Comparison of ENCODE assay signal across 13 cellular contexts in the genomic region with DNA sequence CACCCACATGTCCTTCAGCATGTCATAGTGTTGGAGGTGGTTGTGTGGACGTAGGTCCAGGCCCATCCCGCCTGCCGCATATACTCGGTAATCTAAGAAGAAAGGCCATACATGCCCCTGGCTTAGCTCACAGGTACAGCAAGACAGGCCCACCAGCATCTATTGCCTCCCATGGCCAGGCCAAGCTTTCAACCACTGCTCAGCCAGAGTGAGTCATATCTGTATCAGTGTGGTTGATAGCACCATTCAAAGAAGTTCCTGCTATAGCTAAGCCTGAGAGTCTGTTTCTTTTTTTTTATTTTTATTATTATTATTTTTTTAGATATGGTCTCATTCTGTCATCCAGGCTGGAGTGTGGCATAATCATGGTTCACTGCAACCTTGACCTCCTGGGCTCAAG. TPM values are rescaled to one million over a fixed set of nuclear protein-coding genes. Genes with fewer than 3 reads are reported as not detected.
DNase-seq lines count a peak whose midpoint lies in the region; ATAC-seq and TF ChIP-seq lines count a peak whose summit lies in the region.
"Had no signal": no experiment of that assay in that cellular context is flagged by ENCODE, and none has a peak within 500 bp of the region (broad histone marks: within the 10 kb centered on the region; RNA-seq: fewer than 3 reads in every experiment).

No MANE protein-coding gene starts in this region.

- H3K4me1 ChIP-seq in BE2C (no peaks in the 10 kb centered on the region), PC-9 (replicated peaks; ENCODE audit: insufficient read depth) (peaks cover 8% of the 10 kb centered on the region)

- no peaks in the 10 kb centered on the region for H3F3A ChIP-seq in PC-9 (ENCODE audit: insufficient read depth, low read depth)

- peaks cover 7% of the 10 kb centered on the region; the same call in 1 of the 2 replicates for H3K27me3 ChIP-seq in BE2C
- H3K27me3 ChIP-seq in PC-9 (ENCODE audit: insufficient read depth, low read depth), result peaks cover 10% of the 10 kb centered on the region

- BruUV-seq in PC-9 (replicated peaks; lab: Mats Ljungman, UMichigan), result no TSS peak

- H3K4me3 ChIP-seq in BE2C (ENCODE audit: low read depth, low read length), result no peak overlapping the region
- no peak overlapping the region for H3K4me3 ChIP-seq in PC-9
- H3K4me3 ChIP-seq: gastroesophageal sphincter, vagina had no signal

- no peak overlapping the region for H3K4me2 ChIP-seq in PC-9

- DNase-seq in activated naive CD4-positive, alpha-beta T cell treated with anti-CD3 and anti-CD28 coated beads, Interleukin-2, amount 50 U/mL, for 72 hours (ENCODE audit: low spot score in 2 of 2), result no peak
- DNase-seq in activated naive CD4-positive, alpha-beta T cell treated with Interleukin-2 at 50 U/mL for 16 hours, result no peak
- no peak for DNase-seq in stimulated activated naive CD8-positive, alpha-beta T cell treated with anti-CD3 and anti-CD28 coated beads, Interleukin-15, Interleukin-2, amounts not matched to agents 100 U/mL and 50 U/mL, for 24 hours
- DNase-seq in NCI-H69 (lab: John Stamatoyannopoulos, UW) (no peak), BE2C (no peak), PC-9 (no peak)
- DNase-seq: activated T-cell treated with anti-CD3 and anti-CD28 coated beads, Interleukin-2, amount 50 U/mL, for 48 hours; NCI-H2029 treated with DMSO at 0.1 percent for 48 hours had no signal

- CTCF ChIA-PET in PC-9 (lab: Charles Lee), result interaction anchor here (0.6 kb wide), 1 partner anchor 529 kb away, joined by 3 read pairs; no protein-coding TSS in a partner anchor

- no peaks in the 10 kb centered on the region for H3K9me3 ChIP-seq in BE2C
- H3K9me3 ChIP-seq in PC-9 (ENCODE audit: insufficient read depth, low read depth), result no peaks in the 10 kb centered on the region
- H3K9me3 ChIP-seq: gastroesophageal sphincter, vagina had no signal

- no peaks in the 10 kb centered on the region for H3K36me3 Mint-ChIP-seq in activated naive CD4-positive, alpha-beta T cell treated with anti-CD3 and anti-CD28 coated beads, Interleukin-2, amount 50 U/mL, for 72 hours

- H4K20me1 ChIP-seq in PC-9 (ENCODE audit: insufficient read depth), result no peaks in the 10 kb centered on the region

- H3K9me3 Mint-ChIP-seq in activated naive CD4-positive, alpha-beta T cell treated with anti-CD3 and anti-CD28 coated beads, Interleukin-2, amount 50 U/mL, for 72 hours, result no peaks in the 10 kb centered on the region

- intact Hi-C loops in PC-9 (cut with micrococcal nuclease; ENCODE audit: unreplicated experiment), result loop anchor here (5.0 kb wide), 1 partner anchor 58 kb away; no protein-coding TSS in a partner anchor

- TF ChIP-seq CTCF in BE2C (IDR thresholded peaks at IDR 0.05; ENCODE audit: low read depth, low read length), result no peak
- no peak for TF ChIP-seq CTCF in PC-9 (conservative IDR thresholded peaks at IDR 0.05)

- H3K27ac Mint-ChIP-seq in activated naive CD4-positive, alpha-beta T cell treated with anti-CD3 and anti-CD28 coated beads, Interleukin-2, amount 50 U/mL, for 72 hours, result no peak overlapping the region

- no peaks in the 10 kb centered on the region for H3K79me2 ChIP-seq in PC-9 (ENCODE audit: low read depth)
- H3K79me2 ChIP-seq: parathyroid adenoma had no signal

- no peak overlapping the region for H2AFZ ChIP-seq in PC-9
- H2AFZ ChIP-seq: parathyroid adenoma had no signal

- POLR2A ChIA-PET in PC-9 (lab: Charles Lee; ENCODE audit: unreplicated experiment), result no interaction called here

- H3K36me3 ChIP-seq in BE2C, result no peaks in the 10 kb centered on the region
- H3K36me3 ChIP-seq in PC-9 (ENCODE audit: low read depth), result no peaks in the 10 kb centered on the region
- H3K36me3 ChIP-seq: gastroesophageal sphincter, vagina had no signal

- H3K27ac ChIP-seq in PC-9, result no peak overlapping the region
- H3K27ac ChIP-seq: gastroesophageal sphincter, parathyroid adenoma, vagina had no signal

- H3K9me2 ChIP-seq in PC-9 (ENCODE audit: insufficient read depth), result no peaks in the 10 kb centered on the region

- ATAC-seq in activated naive CD4-positive, alpha-beta T cell treated with anti-CD3 and anti-CD28 coated beads, Interleukin-2, amount 50 U/mL, for 72 hours, result peak; percentile 63 to 65
- ATAC-seq in HG02610 (IDR thresholded peaks at IDR 0.05; ENCODE audit: unreplicated experiment) (peak; percentile 85), HG03571 (IDR thresholded peaks at IDR 0.05; ENCODE audit: unreplicated experiment) (peak; percentile 64)
- peak; percentile 48 for ATAC-seq in stimulated activated naive CD8-positive, alpha-beta T cell treated with anti-CD3 and anti-CD28 coated beads, Interleukin-15, Interleukin-2, amounts not matched to agents 100 U/mL and 50 U/mL, for 24 hours
- ATAC-seq: gastroesophageal sphincter had no signal

RNA-seq across cellular contexts. Expression of a gene that starts 17.0 kb away (rescaled TPM):
- not detected for total RNA-seq in activated naive CD4-positive, alpha-beta T cell treated with anti-CD3 and anti-CD28 coated beads, Interleukin-2, amount 50 U/mL, for 72 hours
- 3.2 TPM for polyA plus RNA-seq in BE2C (2012; ENCODE audit: insufficient read depth, insufficient read length, low read depth)
- total RNA-seq in PC-9 (2021), result not detected in 2 replicates
- total RNA-seq: vagina had no signal

RNA-seq across cellular contexts. Expression of a gene that starts 18.2 kb away (rescaled TPM):
- 1 to 10 TPM; 5.9 to 6.8 TPM for total RNA-seq in activated naive CD4-positive, alpha-beta T cell treated with anti-CD3 and anti-CD28 coated beads, Interleukin-2, amount 50 U/mL, for 72 hours
- polyA plus RNA-seq in BE2C (2012; ENCODE audit: insufficient read depth, insufficient read length, low read depth), result 0.66 TPM
- 3.8 and 3.9 TPM in 2 replicates for total RNA-seq in PC-9 (2021)
